Comparison of ENCODE assay signal across 8 cellular contexts in the genomic region with DNA sequence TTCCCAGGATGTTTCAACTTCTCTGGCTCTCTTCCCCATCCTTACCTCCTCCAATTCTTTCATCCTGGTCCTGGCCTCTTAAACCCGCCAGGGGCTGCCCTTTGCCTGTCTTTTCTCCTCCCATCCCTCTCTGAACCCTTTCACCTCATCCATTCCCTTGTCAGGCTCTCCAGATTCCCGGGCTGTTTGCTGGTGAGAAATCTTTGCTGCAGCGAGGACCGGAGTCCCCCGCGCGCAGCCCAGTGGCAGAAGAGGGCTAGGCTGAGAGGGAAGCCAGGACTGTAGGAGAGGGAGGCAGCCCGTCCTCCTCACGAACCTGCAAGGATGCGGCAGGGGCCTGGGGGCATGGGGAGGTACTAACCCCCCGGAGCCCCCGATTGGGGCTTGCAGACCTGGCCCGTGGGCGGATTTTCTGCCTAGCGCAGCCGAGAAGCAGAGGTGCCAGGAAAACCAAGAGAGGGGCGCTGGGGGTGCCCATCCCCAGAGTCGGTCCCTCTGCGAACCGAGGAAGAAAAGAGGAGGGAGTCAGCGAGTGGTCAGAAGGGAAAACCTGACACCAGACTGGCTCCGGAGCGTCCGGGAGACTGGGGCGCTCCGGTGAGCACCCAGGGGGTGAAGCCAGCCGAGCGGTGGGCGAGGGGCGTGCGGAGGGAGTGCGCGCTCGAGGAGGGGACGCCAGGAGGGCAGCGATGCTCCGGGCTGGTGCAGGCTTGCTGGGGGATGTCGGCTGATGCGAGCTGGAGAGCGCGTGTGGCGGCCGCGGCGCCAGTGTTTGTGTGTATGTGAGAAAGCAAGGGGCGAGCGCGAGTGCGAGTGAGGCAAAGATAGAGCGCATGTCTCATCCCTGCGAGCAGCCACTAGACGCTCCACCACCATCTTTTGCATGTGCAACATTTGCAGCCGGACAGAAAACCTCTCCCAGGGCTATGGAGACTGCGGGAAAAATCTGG. TPM values are rescaled to one million over a fixed set of nuclear protein-coding genes. Genes with fewer than 3 reads are reported as not detected.
A peak's percentile ranks its signal among the peaks of the same experiment; 100 is the strongest.
DNase-seq lines count a peak whose midpoint lies in the region; FAIRE-seq and TF ChIP-seq lines count a peak whose summit lies in the region.

Gene GRIA4 (plus strand): TSS at position 242 of the 950 bp plus-strand sequence. CDS start 925 bp downstream, outside the sequence.

- H3K36me3 ChIP-seq in spleen = no peaks in the 10 kb centered on the region

- TF ChIP-seq POLR2A in spleen (IDR thresholded peaks at IDR 0.05) = no peak

- H3K9me3 ChIP-seq in spleen = peaks cover 0 to 7% (median 0%) of the 10 kb centered on the region in 8 donors

- H3K4me1 ChIP-seq in spleen = peaks cover 5 to 21% (median 17%) of the 10 kb centered on the region in 6 donors

- WGBS in spleen, 5 donors = 2 to 4% (median 4%) methylated on average over 45 to 54 of the region's 54 CpGs

- TF ChIP-seq CTCF in GM13976 (IDR thresholded peaks at IDR 0.05; ENCODE audit: borderline replicate concordance, control extremely low read depth, extremely low read depth, insufficient read depth, missing control alignments) (no peak), spleen (IDR thresholded peaks at IDR 0.05 in 8 of 11, conservative IDR thresholded peaks at IDR 0.05 in 3 of 11) (no peak), GM13977 (IDR thresholded peaks at IDR 0.05; ENCODE audit: extremely low read depth, insufficient read depth, missing control alignments) (no peak), D721Med (IDR thresholded peaks at IDR 0.05; ENCODE audit: insufficient read depth, missing control alignments) (no peak)

- H3K27me3 ChIP-seq in spleen (replicated peaks in 1 of 7) = peaks cover 0 to 42% (median 28%) of the 10 kb centered on the region in 7 donors

- FAIRE-seq in D721Med (lab: Jason Lieb, UNC) = no peak

- in situ Hi-C loops in GM13976 (cut with MboI; ENCODE audit: low sequenced_read_pairs, unreplicated experiment) (no loop called here), GM13977 (cut with MboI; ENCODE audit: low pct_unique_long_range_greater_than_20kb, low sequenced_read_pairs, unreplicated experiment) (no loop called here)

- DNase-seq in GM13976 (ENCODE audit: low spot score) (peak; percentile 12), NCI-H446 treated with DMSO at 0.1 percent for 48 hours (lab: John Stamatoyannopoulos, UW) (peak; percentile 81), cerebellar cortex (ENCODE audit: low spot score) (peak; percentile 86), islet precursor cell (peak; percentile 81), spleen (peak; percentile 73), GM13977 (ENCODE audit: low spot score) (no peak), D721Med (ENCODE audit: insufficient read length, low spot score) (no peak)
- no peak for DNase-seq in activated CD4-positive, CD25-positive, alpha-beta regulatory T cell (lab: John Stamatoyannopoulos, UW)

- peak within 1 kb of the TSS in 7 of 8 donors; percentile 8 to 58 (median 25) for H3K4me3 ChIP-seq in spleen

- intact Hi-C loops in spleen (cut with DNase I; ENCODE audit: low total_unique reads) = no loop called here

- H3K27ac ChIP-seq in spleen = no peak within 1 kb of the TSS

RNA-seq across cellular contexts. Expression of gene GRIA4, which starts in this region (rescaled TPM):
- total RNA-seq in spleen = not detected
- not detected for polyA plus RNA-seq in spleen

Comparison
In these comparisons a context has a peak if more than half of its experiments do, and no peak if none do; other contexts are left out.
1. Peak in DNase-seq and H3K4me3 ChIP-seq in spleen; RNA of the gene not detected or under 1 TPM.
2. DNase-seq: peak in GM13976 (single experiment), NCI-H446 treated with DMSO at 0.1 percent for 48 hours (single experiment), cerebellar cortex (single experiment) and islet precursor cell (single experiment); none in GM13977 (single experiment), D721Med (single experiment) and activated CD4-positive, CD25-positive, alpha-beta regulatory T cell (0 of 4).